12 cellular contexts compared by ENCODE assay signal in the genomic region with DNA sequence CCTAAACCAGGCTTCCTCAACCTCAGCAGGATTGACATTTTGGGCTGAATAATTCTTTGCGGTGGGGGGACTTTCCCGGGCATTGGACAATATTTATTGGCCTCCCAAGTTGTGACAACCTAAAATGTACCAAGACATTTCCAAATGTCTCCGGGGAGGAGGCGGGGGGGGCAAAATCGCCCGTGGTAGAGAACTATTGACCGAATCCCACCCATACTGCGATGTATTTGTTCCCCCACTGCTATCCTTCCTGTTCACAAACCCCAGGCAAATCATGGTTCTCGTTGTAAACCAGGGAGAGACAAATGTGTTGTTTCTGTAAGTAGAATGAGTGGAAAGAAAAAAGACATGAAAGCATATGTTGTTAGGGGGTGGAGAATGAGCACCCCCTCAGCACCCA.
DNase-seq lines count a peak whose midpoint lies in the region; ATAC-seq, FAIRE-seq and TF ChIP-seq lines count a peak whose summit lies in the region.
"Had no signal": no experiment of that assay in that cellular context is flagged by ENCODE, and none has a peak within 500 bp of the region (broad histone marks: within the 10 kb centered on the region; RNA-seq: fewer than 3 reads in every experiment).

No MANE protein-coding gene starts in this region.

- peak; percentile 32 for DNase-seq in astrocyte of the hippocampus (ENCODE audit: low read depth, low spot score)
- no peak for DNase-seq in mesothelial cell of epicardium (ENCODE audit: low spot score in 2 of 2, unreplicated experiment in 2 of 2)
- no peak for DNase-seq in GM19239 (ENCODE audit: insufficient read length, low spot score)
- DNase-seq: NCI-H2081 treated with DMSO at 0.1 percent for 48 hours had no signal

- peaks cover 32% of the 10 kb centered on the region for H3K4me1 ChIP-seq in HUES48 (ENCODE audit: control insufficient read depth, insufficient read depth, low read length)

- no peak for ATAC-seq in HG03025 (IDR thresholded peaks at IDR 0.05; ENCODE audit: low FRiP score, unreplicated experiment)
- ATAC-seq in GM19395 (IDR thresholded peaks at IDR 0.05; ENCODE audit: unreplicated experiment): no peak

- no peaks in the 10 kb centered on the region for H3K9me3 Mint-ChIP-seq in mesothelial cell of epicardium
- H3K9me3 Mint-ChIP-seq: activated naive CD8-positive, alpha-beta T cell treated with anti-CD3 and anti-CD28 coated beads for 36 hours; activated T-helper 1 cell treated with anti-CD3 and anti-CD28 coated beads, Interleukin-12 subunit alpha, Interleukin-12 subunit beta, Interleukin-2, Interleukin-4 antibody, amounts not matched to agents 30 ng/mL and 10 ng/mL and 1 ng/mL, durations not matched to agents 14 hours and 24 hours and 36 hours had no signal

- H3K9ac ChIP-seq in HUES48 (ENCODE audit: low read depth, low read length): no peak overlapping the region
- H3K9ac ChIP-seq: BLaER1 treated with 17β-estradiol and CSF1 and Interleukin-3, amounts not matched to agents 10 nM and 100 nM had no signal

- FAIRE-seq in GM19239 (lab: Jason Lieb, UNC): no peak

- peak overlapping the region; percentile 44 for H3K27ac ChIP-seq in HUES48 (ENCODE audit: low read depth, low read length)
- H3K27ac ChIP-seq in temporal lobe (ENCODE audit: low read depth, low read length): peak overlapping the region; percentile 60
- H3K27ac ChIP-seq: BLaER1 treated with 17β-estradiol and CSF1 and Interleukin-3, amounts not matched to agents 10 nM and 100 nM had no signal

- H3K4me3 Mint-ChIP-seq in mesothelial cell of epicardium: peak overlapping the region; percentile 60
- H3K4me3 Mint-ChIP-seq: activated naive CD8-positive, alpha-beta T cell treated with anti-CD3 and anti-CD28 coated beads for 36 hours; activated T-helper 1 cell treated with anti-CD3 and anti-CD28 coated beads, Interleukin-12 subunit alpha, Interleukin-12 subunit beta, Interleukin-2, Interleukin-4 antibody, amounts not matched to agents 30 ng/mL and 10 ng/mL and 1 ng/mL, durations not matched to agents 14 hours and 24 hours and 36 hours had no signal

- H3K9me3 ChIP-seq in HUES48 (ENCODE audit: control insufficient read depth, insufficient read depth, low read length): no peaks in the 10 kb centered on the region; the same call in 1 of the 2 replicates

- no peaks in the 10 kb centered on the region for H3K36me3 ChIP-seq in HUES48 (ENCODE audit: control insufficient read depth, insufficient read depth, low read length)
- H3K36me3 ChIP-seq: BLaER1 treated with 17β-estradiol and CSF1 and Interleukin-3, amounts not matched to agents 10 nM and 100 nM had no signal

- H3K36me3 Mint-ChIP-seq in mesothelial cell of epicardium: no peaks in the 10 kb centered on the region
- H3K36me3 Mint-ChIP-seq: activated naive CD8-positive, alpha-beta T cell treated with anti-CD3 and anti-CD28 coated beads for 36 hours had no signal

- no peak overlapping the region for H3K27ac Mint-ChIP-seq in mesothelial cell of epicardium
- H3K27ac Mint-ChIP-seq: activated naive CD8-positive, alpha-beta T cell treated with anti-CD3 and anti-CD28 coated beads for 36 hours; activated T-helper 1 cell treated with anti-CD3 and anti-CD28 coated beads, Interleukin-12 subunit alpha, Interleukin-12 subunit beta, Interleukin-2, Interleukin-4 antibody, amounts not matched to agents 30 ng/mL and 10 ng/mL and 1 ng/mL, durations not matched to agents 14 hours and 24 hours and 36 hours; progenitor cell of endocrine pancreas had no signal

- H3K4me1 Mint-ChIP-seq in mesothelial cell of epicardium: peaks cover 28% of the 10 kb centered on the region

- H3K27me3 ChIP-seq in HUES48 (ENCODE audit: control insufficient read depth, insufficient read depth, low read length): no peaks in the 10 kb centered on the region
- H3K27me3 ChIP-seq: BLaER1 treated with 17β-estradiol and CSF1 and Interleukin-3, amounts not matched to agents 10 nM and 100 nM had no signal

- no peak for TF ChIP-seq CTCF in mesothelial cell of epicardium (IDR thresholded peaks at IDR 0.05; ENCODE audit: unreplicated experiment)

- peaks cover 52% of the 10 kb centered on the region for H3K27me3 Mint-ChIP-seq in mesothelial cell of epicardium (ENCODE audit: low read depth)

- no peak overlapping the region for H3K4me3 ChIP-seq in HUES48 (ENCODE audit: low read depth, low read length)
- H3K4me3 ChIP-seq: BLaER1 treated with 17β-estradiol and CSF1 and Interleukin-3, amounts not matched to agents 10 nM and 100 nM had no signal
